8 cellular contexts compared by ENCODE assay signal in genomic region chr20:17680128-17680835, GRCh38. TPM values are rescaled to one million over a fixed set of nuclear protein-coding genes. Genes with fewer than 3 reads are reported as not detected.
DNase-seq lines count a peak whose midpoint lies in the region; ATAC-seq and TF ChIP-seq lines count a peak whose summit lies in the region.
"Had no signal": no experiment of that assay in that cellular context is flagged by ENCODE, and none has a peak within 500 bp of the region (broad histone marks: within the 10 kb centered on the region; RNA-seq: fewer than 3 reads in every experiment).

No MANE protein-coding gene starts in this region.

- in situ Hi-C loops in G401 (cut with HindIII; ENCODE audit: low sequenced_read_pairs) (no loop called here), KBM-7 (cut with MboI; ENCODE audit: low pct_unique_long_range_greater_than_20kb, low sequenced_read_pairs) (no loop called here)

- peak overlapping the region; percentile 73 for H3K4me3 Mint-ChIP-seq in activated naive CD8-positive, alpha-beta T cell treated with anti-CD3 and anti-CD28 coated beads for 36 hours

- peaks cover 0 to 44% of the 10 kb centered on the region in 2 donors for H3K4me1 ChIP-seq in right atrium auricular region

- no peaks in the 10 kb centered on the region for H3K9me3 Mint-ChIP-seq in activated naive CD8-positive, alpha-beta T cell treated with anti-CD3 and anti-CD28 coated beads for 36 hours

- TF ChIP-seq CTCF in right atrium auricular region (IDR thresholded peaks at IDR 0.05) = no peak

- peak overlapping the region; percentile 62 for H3K27ac Mint-ChIP-seq in activated naive CD8-positive, alpha-beta T cell treated with anti-CD3 and anti-CD28 coated beads for 36 hours

- peak overlapping the region; percentile 80 to 98 for H3K4me3 ChIP-seq in right atrium auricular region

- H3K27me3 ChIP-seq in right atrium auricular region = no peaks in the 10 kb centered on the region

- H3K9me3 ChIP-seq in right atrium auricular region = no peaks in the 10 kb centered on the region

- ATAC-seq in HG02970 (IDR thresholded peaks at IDR 0.05; ENCODE audit: low FRiP score, unreplicated experiment) = no peak

- H3K4me1 Mint-ChIP-seq in activated naive CD8-positive, alpha-beta T cell treated with anti-CD3 and anti-CD28 coated beads for 36 hours = peaks cover 15% of the 10 kb centered on the region

- peaks cover 2% of the 10 kb centered on the region for H3K36me3 Mint-ChIP-seq in activated naive CD8-positive, alpha-beta T cell treated with anti-CD3 and anti-CD28 coated beads for 36 hours

- DNase-seq in G401 (ENCODE audit: low spot score) = peak; percentile 22
- DNase-seq in KBM-7 = peak; percentile 76
- no peak for DNase-seq in activated naive CD8-positive, alpha-beta T cell treated with anti-CD3 and anti-CD28 coated beads for 36 hours
- peak; percentile 78 for DNase-seq in right atrium auricular region (ENCODE audit: low spot score)
- DNase-seq in renal cortical epithelial cell (ENCODE audit: low read depth) = peak; percentile 80
- no peak for DNase-seq in NCI-H1436 treated with DMSO at 0.1 percent for 48 hours (lab: John Stamatoyannopoulos, UW)

- peaks cover 20% of the 10 kb centered on the region for H3K36me3 ChIP-seq in right atrium auricular region

- peaks cover 17% of the 10 kb centered on the region for H3K27me3 Mint-ChIP-seq in activated naive CD8-positive, alpha-beta T cell treated with anti-CD3 and anti-CD28 coated beads for 36 hours

- peak overlapping the region; percentile 86 to 90 for H3K27ac ChIP-seq in right atrium auricular region

RNA-seq across cellular contexts. Expression of gene RRBP1, which starts 1.8 kb away (rescaled TPM):
- 49.2 and 67.8 TPM in 2 replicates for total RNA-seq in G401 (2014; rRNA removed; shearing (Covaris generic))
- total RNA-seq in activated naive CD8-positive, alpha-beta T cell treated with anti-CD3 and anti-CD28 coated beads for 36 hours = 10 to 100 TPM; 24.0 to 26.5 TPM
- 10 to 100 TPM; 52.0 to 57.7 TPM for total RNA-seq in right atrium auricular region
- total RNA-seq in renal cortical epithelial cell = 103 and 338 TPM in 2 replicates

RNA-seq across cellular contexts. Expression of gene BANF2, which starts 19.5 kb away (rescaled TPM):
- not detected in 2 replicates for total RNA-seq in G401 (2014; rRNA removed; shearing (Covaris generic))
- total RNA-seq in activated naive CD8-positive, alpha-beta T cell treated with anti-CD3 and anti-CD28 coated beads for 36 hours = not detected
- not detected for total RNA-seq in right atrium auricular region
- not detected in 2 replicates for total RNA-seq in renal cortical epithelial cell
- total RNA-seq: dermis microvascular lymphatic vessel endothelial cell had no signal

Comparison
In these comparisons a context has a peak if more than half of its experiments do, and no peak if none do; other contexts are left out.
1. DNase-seq: peak in G401 (single experiment), KBM-7 (single experiment), right atrium auricular region (single experiment) and renal cortical epithelial cell (single experiment); none in activated naive CD8-positive, alpha-beta T cell treated with anti-CD3 and anti-CD28 coated beads for 36 hours (single experiment) and NCI-H1436 treated with DMSO at 0.1 percent for 48 hours (single experiment).